Comparison of ENCODE assay signal across 30 cellular contexts in genomic region chr1:77659879-77660593, GRCh38. TPM values are rescaled to one million over a fixed set of nuclear protein-coding genes. Genes with fewer than 3 reads are reported as not detected.
DNase-seq lines count a peak whose midpoint lies in the region; ATAC-seq and TF ChIP-seq lines count a peak whose summit lies in the region.
"Had no signal": no experiment of that assay in that cellular context is flagged by ENCODE, and none has a peak within 500 bp of the region (broad histone marks: within the 10 kb centered on the region; RNA-seq: fewer than 3 reads in every experiment).

No MANE protein-coding gene starts in this region.

- H3K36me3 ChIP-seq in trophoblast cell (ENCODE audit: control insufficient read depth in 1 of 2, insufficient read depth in 2 of 2, low read length in 2 of 2): no peaks in the 10 kb centered on the region
- H3K36me3 ChIP-seq: ascending aorta, gastrocnemius medialis, Peyer's patch had no signal

- no peak overlapping the region for H3K14ac ChIP-seq in trophoblast cell (ENCODE audit: low read length)

- no peak for TF ChIP-seq CTCF in mesothelial cell of epicardium (IDR thresholded peaks at IDR 0.05; ENCODE audit: unreplicated experiment)

- H2AK5ac ChIP-seq in trophoblast cell (ENCODE audit: low read length): no peak overlapping the region

- H2AFZ ChIP-seq in trophoblast cell (ENCODE audit: insufficient read depth, low read length, poor library complexity): no peak overlapping the region
- H2AFZ ChIP-seq: GM23248, hepatocyte had no signal

- H3K36me3 Mint-ChIP-seq in activated naive CD8-positive, alpha-beta T cell: peaks cover 12% of the 10 kb centered on the region
- H3K36me3 Mint-ChIP-seq in activated naive CD8-positive, alpha-beta T cell treated with anti-CD3 and anti-CD28 coated beads for 36 hours: peaks cover 38% of the 10 kb centered on the region
- H3K36me3 Mint-ChIP-seq in mesothelial cell of epicardium: peaks cover 6% of the 10 kb centered on the region

- no peak overlapping the region for H2BK5ac ChIP-seq in trophoblast cell (ENCODE audit: low read depth, low read length, poor library complexity)

- no peaks in the 10 kb centered on the region for H3K79me1 ChIP-seq in trophoblast cell (ENCODE audit: low read length)

- H3K9ac ChIP-seq in trophoblast cell (ENCODE audit: low read length): no peak overlapping the region
- H3K9ac ChIP-seq: GM23248 had no signal

- H3K4me1 ChIP-seq in trophoblast cell (ENCODE audit: control insufficient read depth in 1 of 2, insufficient read depth in 2 of 2, low read length in 2 of 2): no peaks in the 10 kb centered on the region
- H3K4me1 ChIP-seq: ascending aorta, Peyer's patch had no signal

- no peak overlapping the region for H4K91ac ChIP-seq in trophoblast cell (ENCODE audit: low read depth, low read length)

- no peak overlapping the region for H3K4me3 Mint-ChIP-seq in activated naive CD8-positive, alpha-beta T cell
- H3K4me3 Mint-ChIP-seq in activated naive CD8-positive, alpha-beta T cell treated with anti-CD3 and anti-CD28 coated beads for 36 hours: no peak overlapping the region
- H3K4me3 Mint-ChIP-seq in mesothelial cell of epicardium: no peak overlapping the region
- H3K4me3 Mint-ChIP-seq: B cell; HFFc6; immature natural killer cell; naive thymus-derived CD4-positive, alpha-beta T cell had no signal

- DNase-seq in activated naive CD8-positive, alpha-beta T cell treated with anti-CD3 and anti-CD28 coated beads for 36 hours: no peak
- DNase-seq in trophoblast cell (no peak), NOMO-1 treated with DMSO at 0.1 percent for 48 hours (lab: John Stamatoyannopoulos, UW; ENCODE audit: unreplicated experiment) (no peak), mesothelial cell of epicardium (ENCODE audit: low spot score in 2 of 2, unreplicated experiment in 2 of 2) (no peak), NCI-H1105 treated with DMSO at 0.1 percent for 48 hours (lab: John Stamatoyannopoulos, UW) (no peak)
- DNase-seq: activated naive CD4-positive, alpha-beta T cell treated with anti-CD3 and anti-CD28 coated beads, Interleukin-2, amount 50 U/mL, for 16 hours; dermis blood vessel endothelial cell; gastrocnemius medialis; GF-D8; GM23248; HFFc6; immature natural killer cell; KG1; naive thymus-derived CD4-positive, alpha-beta T cell; NCI-H1436 treated with DMSO at 0.1 percent for 48 hours; NCI-H510A; NK-92 treated with Interleukin-12 subunit alpha and Interleukin-12 subunit beta, amount 100 ng/mL, for 24 hours; Peyer's patch; retina; stimulated activated CD4-positive, alpha-beta T cell treated with anti-CD3 and anti-CD28 coated beads, Interleukin-2, amount 100 ng/mL, for 24 hours; substantia nigra; T-helper 1 cell had no signal

- no peaks in the 10 kb centered on the region for H3K27me3 Mint-ChIP-seq in activated naive CD8-positive, alpha-beta T cell
- no peaks in the 10 kb centered on the region for H3K27me3 Mint-ChIP-seq in activated naive CD8-positive, alpha-beta T cell treated with anti-CD3 and anti-CD28 coated beads for 36 hours
- H3K27me3 Mint-ChIP-seq in mesothelial cell of epicardium (ENCODE audit: low read depth): no peaks in the 10 kb centered on the region
- H3K27me3 Mint-ChIP-seq: B cell; naive thymus-derived CD4-positive, alpha-beta T cell had no signal

- H3K27me3 ChIP-seq in trophoblast cell (ENCODE audit: insufficient read depth, low read length): no peaks in the 10 kb centered on the region
- H3K27me3 ChIP-seq: ascending aorta, gastrocnemius medialis, hepatocyte, Peyer's patch had no signal

- peaks cover 7% of the 10 kb centered on the region for H3K79me2 ChIP-seq in trophoblast cell (ENCODE audit: control insufficient read depth, insufficient read depth, low read length, poor library complexity)

- H3K27ac Mint-ChIP-seq in activated naive CD8-positive, alpha-beta T cell: peak overlapping the region; percentile 58
- no peak overlapping the region for H3K27ac Mint-ChIP-seq in activated naive CD8-positive, alpha-beta T cell treated with anti-CD3 and anti-CD28 coated beads for 36 hours
- H3K27ac Mint-ChIP-seq in mesothelial cell of epicardium: no peak overlapping the region
- H3K27ac Mint-ChIP-seq: B cell, HFFc6 had no signal

- H3K4ac ChIP-seq in trophoblast cell (ENCODE audit: low read depth, low read length): peak overlapping the region; percentile 67

- no peak overlapping the region for H2BK12ac ChIP-seq in trophoblast cell (ENCODE audit: low read length)

- H3K4me3 ChIP-seq in trophoblast cell (ENCODE audit: low read depth, low read length): no peak overlapping the region
- H3K4me3 ChIP-seq: A549, ascending aorta, gastrocnemius medialis, GM23248, hepatocyte, Peyer's patch, smooth muscle cell had no signal

- no peaks in the 10 kb centered on the region for H3K9me3 Mint-ChIP-seq in activated naive CD8-positive, alpha-beta T cell (ENCODE audit: low read depth)
- H3K9me3 Mint-ChIP-seq in activated naive CD8-positive, alpha-beta T cell treated with anti-CD3 and anti-CD28 coated beads for 36 hours: no peaks in the 10 kb centered on the region
- no peaks in the 10 kb centered on the region for H3K9me3 Mint-ChIP-seq in mesothelial cell of epicardium
- H3K9me3 Mint-ChIP-seq: HFFc6, immature natural killer cell had no signal

- WGBS in trophoblast cell (ENCODE audit: extremely low coverage, insufficient coverage, insufficient read length): 100% methylated on average over 2 of the region's 4 CpGs

- no peak overlapping the region for H3K18ac ChIP-seq in trophoblast cell (ENCODE audit: low read length)

- H4K12ac ChIP-seq in trophoblast cell (ENCODE audit: low read depth, low read length): no peak overlapping the region

- H2BK120ac ChIP-seq in trophoblast cell (ENCODE audit: insufficient read depth, low read length, poor library complexity): no peak overlapping the region

- no peak overlapping the region for H3K23ac ChIP-seq in trophoblast cell (ENCODE audit: low read length)

- ATAC-seq in HG02759 (IDR thresholded peaks at IDR 0.05; ENCODE audit: unreplicated experiment) (peak; percentile 60), HG03460 (IDR thresholded peaks at IDR 0.05; ENCODE audit: unreplicated experiment) (peak; percentile 62)
- ATAC-seq: A549; gastrocnemius medialis; naive thymus-derived CD4-positive, alpha-beta T cell had no signal

- no peaks in the 10 kb centered on the region for H3K9me3 ChIP-seq in trophoblast cell (ENCODE audit: insufficient read depth, low read depth, low read length)
- H3K9me3 ChIP-seq: A549, ascending aorta, gastrocnemius medialis, Peyer's patch had no signal

- peaks cover 52% of the 10 kb centered on the region for H3K4me1 Mint-ChIP-seq in activated naive CD8-positive, alpha-beta T cell (ENCODE audit: low read depth)
- peaks cover 40% of the 10 kb centered on the region for H3K4me1 Mint-ChIP-seq in activated naive CD8-positive, alpha-beta T cell treated with anti-CD3 and anti-CD28 coated beads for 36 hours
- H3K4me1 Mint-ChIP-seq in mesothelial cell of epicardium: peaks cover 14% of the 10 kb centered on the region

- no peak overlapping the region for H4K8ac ChIP-seq in trophoblast cell (ENCODE audit: low read depth, low read length)

- no peak overlapping the region for H3K27ac ChIP-seq in trophoblast cell (ENCODE audit: low read depth, low read length)
- H3K27ac ChIP-seq: A549, ascending aorta, gastrocnemius medialis, GM23248, hepatocyte, Peyer's patch had no signal

- no peak overlapping the region for H3K4me2 ChIP-seq in trophoblast cell (ENCODE audit: low read length)
- H3K4me2 ChIP-seq: A549, hepatocyte, smooth muscle cell had no signal

RNA-seq across cellular contexts. Expression of gene ZZZ3, which starts 22.4 kb away (rescaled TPM):
- total RNA-seq in activated naive CD8-positive, alpha-beta T cell treated with anti-CD3 and anti-CD28 coated beads for 36 hours: 10 to 100 TPM; 48.4 to 48.5 TPM
- 18.2 and 20.1 TPM in 2 replicates for polyA plus RNA-seq in trophoblast cell (2013)
- total RNA-seq in mesothelial cell of epicardium: 63.3 to 66.9 TPM (median 64.5 TPM) in 3 replicates
